Comparison of ENCODE assay signal across 8 cellular contexts in the genomic region with DNA sequence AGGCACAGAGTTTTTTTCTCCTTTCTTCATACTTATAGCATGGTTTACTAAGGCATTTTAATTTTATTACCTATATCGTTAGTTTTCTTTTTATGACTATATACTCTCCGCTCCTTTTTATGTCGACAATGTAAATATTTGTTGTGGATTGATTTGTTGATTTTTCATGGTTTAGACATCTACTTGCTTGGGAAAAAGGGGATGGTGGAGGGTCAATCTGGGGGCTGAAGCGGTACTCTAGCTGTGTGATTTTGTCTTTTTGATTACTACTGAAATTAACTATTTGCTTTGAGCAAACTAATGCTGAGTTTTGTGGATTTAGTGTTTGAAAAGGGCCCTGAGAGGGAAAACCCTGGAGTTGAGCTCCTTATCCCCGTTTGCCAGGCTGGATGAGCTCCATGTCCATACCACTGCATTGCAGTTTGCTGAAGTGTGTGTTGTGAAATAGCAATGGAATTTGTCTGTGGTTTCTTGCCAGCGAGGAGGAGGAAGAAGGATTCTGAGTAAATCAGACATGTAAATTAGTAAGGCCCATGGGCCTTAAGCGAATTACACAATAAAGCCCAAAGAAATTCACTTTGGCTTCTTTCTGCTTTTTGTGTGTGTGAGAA.
DNase-seq lines count a peak whose midpoint lies in the region; ATAC-seq, FAIRE-seq and TF ChIP-seq lines count a peak whose summit lies in the region.

No MANE protein-coding gene starts in this region.

- CTCF ChIA-PET in MCF 10A (lab: Yijun Ruan, JAX), result interaction anchor here (0.5 to 2.0 kb wide), 6 partner anchors 41 to 1151 kb away, joined by 3 to 18 read pairs (median 4); no protein-coding TSS in a partner anchor

- no peak overlapping the region for H4K8ac ChIP-seq in mesenchymal stem cell (ENCODE audit: low read length)

- intact Hi-C loops in MCF 10A (cut with micrococcal nuclease), result loop anchor here (10.0 kb wide), 3 partner anchors 169 to 1689 kb away; no protein-coding TSS in a partner anchor

- H3K9me3 Mint-ChIP-seq in MCF 10A (ENCODE audit: unreplicated experiment), result no peaks in the 10 kb centered on the region

- no peak overlapping the region for H3K4ac ChIP-seq in mesenchymal stem cell (ENCODE audit: low read depth in 1 of 2, low read length in 2 of 2)

- H2AK5ac ChIP-seq in mesenchymal stem cell (ENCODE audit: low read length, severe bottlenecking), result no peak overlapping the region

- peak overlapping the region; percentile 53 for H3K27ac Mint-ChIP-seq in MCF 10A (ENCODE audit: low read depth, unreplicated experiment)

- WGBS in mesenchymal stem cell, result 13% methylated on average over 5 of the region's 7 CpGs

- H3K4me3 Mint-ChIP-seq in MCF 10A (ENCODE audit: unreplicated experiment), result peak overlapping the region; percentile 11

- H4K91ac ChIP-seq in mesenchymal stem cell (ENCODE audit: low read length), result no peak overlapping the region

- BruUV-seq in MCF 10A (replicated peaks; lab: Mats Ljungman, UMichigan), result no TSS peak

- no peak overlapping the region for H2BK15ac ChIP-seq in mesenchymal stem cell (ENCODE audit: low read depth, poor library complexity, severe bottlenecking)

- no peaks in the 10 kb centered on the region for H3K9me3 ChIP-seq in mesenchymal stem cell (ENCODE audit: control insufficient read depth, low read length)

- peak overlapping the region; percentile 82 for H3K27ac ChIP-seq in mesenchymal stem cell (ENCODE audit: low read length, poor library complexity, severe bottlenecking)

- no peak overlapping the region for H2BK5ac ChIP-seq in mesenchymal stem cell (ENCODE audit: low read depth, low read length, poor library complexity, severe bottlenecking)

- no peak for TF ChIP-seq POLR2A in GM12892 (IDR thresholded peaks at IDR 0.05; ENCODE audit: low read depth, low read length)

- no peaks in the 10 kb centered on the region for H3K27me3 Mint-ChIP-seq in MCF 10A (ENCODE audit: insufficient read depth, unreplicated experiment)

- H3K36me3 ChIP-seq in mesenchymal stem cell (ENCODE audit: control insufficient read depth in 1 of 2, insufficient read depth in 2 of 2, low read depth in 1 of 2, low read length in 2 of 2), result no peaks in the 10 kb centered on the region

- no peak overlapping the region for H2BK12ac ChIP-seq in mesenchymal stem cell (ENCODE audit: low read length in 2 of 2)

- no peaks in the 10 kb centered on the region for H3K36me3 Mint-ChIP-seq in MCF 10A (ENCODE audit: insufficient read depth, unreplicated experiment)

- H3K14ac ChIP-seq in mesenchymal stem cell (ENCODE audit: low read length in 2 of 2), result no peak overlapping the region

- H2AFZ ChIP-seq in mesenchymal stem cell (ENCODE audit: low read depth, low read length), result no peak overlapping the region

- H3K79me1 ChIP-seq in mesenchymal stem cell (replicated peaks; ENCODE audit: low read length, poor library complexity, severe bottlenecking), result peaks cover 16% of the 10 kb centered on the region

- H3K18ac ChIP-seq in mesenchymal stem cell (ENCODE audit: low read depth in 1 of 2, low read length in 2 of 2), result peak overlapping the region in 1 of 2 experiments; percentile 50

- H3K4me2 ChIP-seq in mesenchymal stem cell (ENCODE audit: low read length, poor library complexity, severe bottlenecking), result peak overlapping the region; percentile 43

- TF ChIP-seq CTCF in AG09319 (IDR thresholded peaks at IDR 0.05; ENCODE audit: low read depth, low read length) (no peak), LNCaP clone FGC (IDR thresholded peaks at IDR 0.05; ENCODE audit: control insufficient read depth, extremely low read depth, insufficient read depth) (no peak), MCF 10A (IDR thresholded peaks at IDR 0.05; ENCODE audit: unreplicated experiment) (no peak)

- H3K4me3 ChIP-seq in LNCaP clone FGC (ENCODE audit: low read depth, low read length) (0 out of 2 replicates have a peak overlapping the region, but pooled peaks have one; percentile 1), mesenchymal stem cell (ENCODE audit: insufficient read depth in 1 of 2, low read depth in 1 of 2, low read length in 2 of 2) (peak overlapping the region in 1 of 2 experiments; percentile 13)

- H3K9ac ChIP-seq in mesenchymal stem cell (ENCODE audit: low read length), result peak overlapping the region; percentile 69

- DNase-seq in AG09319 (ENCODE audit: extremely low read depth, low read depth), result peak; percentile 70
- peak; percentile 77 for DNase-seq in LNCaP clone FGC (ENCODE audit: low read depth)
- peak; percentile 93 for DNase-seq in MCF 10A (ENCODE audit: unreplicated experiment)
- peak; percentile 95 for DNase-seq in mesenchymal stem cell
- DNase-seq in GM12892 (ENCODE audit: insufficient read length), result no peak
- DNase-seq in COLO668 (lab: John Stamatoyannopoulos, UW; ENCODE audit: unreplicated experiment), result no peak

- no peaks in the 10 kb centered on the region for H3K27me3 ChIP-seq in mesenchymal stem cell (ENCODE audit: control insufficient read depth in 1 of 2, insufficient read depth in 1 of 2, low read length in 2 of 2)

- H3K23ac ChIP-seq in mesenchymal stem cell (ENCODE audit: low read length in 2 of 2), result no peak overlapping the region

- H3K4me1 Mint-ChIP-seq in MCF 10A (ENCODE audit: insufficient read depth, unreplicated experiment), result peaks cover 39% of the 10 kb centered on the region

- POLR2A ChIA-PET in MCF 10A (lab: Yijun Ruan, JAX), result interaction anchor here (0.6 to 5.1 kb wide), 34 partner anchors 9 to 1171 kb away, joined by 3 to 46 read pairs (median 6); a partner anchor contains a TSS

- no peak overlapping the region for H2BK120ac ChIP-seq in mesenchymal stem cell (ENCODE audit: low read depth, low read length)

- ATAC-seq in HG03571 (IDR thresholded peaks at IDR 0.05; ENCODE audit: unreplicated experiment) (no peak), HG03378 (IDR thresholded peaks at IDR 0.05; ENCODE audit: unreplicated experiment) (no peak)

- no peaks in the 10 kb centered on the region for H3K4me1 ChIP-seq in mesenchymal stem cell (ENCODE audit: control insufficient read depth, insufficient read depth, low read depth, low read length)

- FAIRE-seq in GM12892 (lab: Jason Lieb, UNC), result no peak

Comparison
In these comparisons a context has a peak if more than half of its experiments do, and no peak if none do; other contexts are left out.
1. DNase-seq: peak in AG09319 (single experiment), LNCaP clone FGC (single experiment), MCF 10A (single experiment) and mesenchymal stem cell (single experiment); none in GM12892 (single experiment) and COLO668 (single experiment).